ENCODE assay signal across 16 cellular contexts in the genomic region with DNA sequence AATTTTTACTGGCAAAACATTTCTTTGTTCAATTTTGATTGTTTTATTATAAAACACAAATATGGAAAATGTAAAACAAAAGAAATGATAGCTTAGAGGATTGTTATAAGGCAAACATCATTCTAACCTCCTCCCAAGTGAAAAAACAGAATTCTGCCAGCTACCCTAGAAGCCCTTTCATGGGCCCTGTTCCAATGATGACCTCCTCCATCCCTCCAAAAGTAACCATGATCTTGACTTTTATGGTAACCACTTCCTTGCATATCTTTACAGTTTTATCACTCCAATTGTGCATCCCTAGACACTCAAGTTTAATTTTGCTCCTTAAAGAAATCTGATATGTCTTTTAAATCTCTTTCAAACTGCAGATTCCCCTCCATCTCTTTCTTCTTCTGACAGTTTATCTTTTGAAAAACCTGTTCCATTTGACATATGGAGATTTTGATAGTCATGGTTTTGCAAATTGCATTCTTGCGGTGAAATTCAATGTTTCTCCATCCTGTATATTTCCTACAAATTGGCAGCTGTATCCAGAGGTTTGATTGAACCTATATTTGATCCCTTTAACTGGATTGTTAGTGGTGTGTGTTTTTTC. TPM values are rescaled to one million over a fixed set of nuclear protein-coding genes. Genes with fewer than 3 reads are reported as not detected.
DNase-seq lines count a peak whose midpoint lies in the region; ATAC-seq, FAIRE-seq and TF ChIP-seq lines count a peak whose summit lies in the region.
"Had no signal": no experiment of that assay in that cellular context is flagged by ENCODE, and none has a peak within 500 bp of the region (broad histone marks: within the 10 kb centered on the region; RNA-seq: fewer than 3 reads in every experiment).

No MANE protein-coding gene starts in this region.

- DNase-seq in A549 (ENCODE audit: low read depth in 1 of 2, low spot score in 1 of 2) (no peak), HCEC 1CT (peak; percentile 54), RWPE2 (ENCODE audit: low spot score) (no peak), fibroblast of mammary gland (ENCODE audit: low read depth) (peak; percentile 41), KBM-7 (no peak), Ammon's horn (ENCODE audit: low spot score) (no peak), mesothelial cell of epicardium (ENCODE audit: low spot score in 2 of 2, unreplicated experiment in 2 of 2) (no peak), head of caudate nucleus (no peak)
- DNase-seq: Karpas-422, NCI-H187 treated with DMSO at 0.1 percent for 48 hours, NCI-H345, NCI-H526 treated with DMSO at 0.1 percent for 48 hours had no signal

- FAIRE-seq in A549 (lab: Jason Lieb, UNC), result peak; percentile 51
- FAIRE-seq: A204.1, GM19239 had no signal

- H3K27ac Mint-ChIP-seq in mesothelial cell of epicardium, result no peak overlapping the region

- CTCF ChIA-PET in A549 (lab: Yijun Ruan, JAX), result interaction anchor here (0.6 to 2.7 kb wide), 4 partner anchors 11 to 17 kb away, joined by 3 to 16 read pairs (median 8); no protein-coding TSS in a partner anchor

- 90% methylated on average over 1 of the region's 1 CpG for WGBS in A549 (ENCODE audit: missing lambda C conversion rate)

- peak overlapping the region; percentile 45; the same call in 2 of the 3 replicates for H3K4me2 ChIP-seq in A549

- no peak for TF ChIP-seq CTCF in A549 (IDR thresholded peaks at IDR 0.05)
- no peak for TF ChIP-seq CTCF in RWPE2 (IDR thresholded peaks at IDR 0.05; ENCODE audit: poor library complexity, severe bottlenecking)
- no peak for TF ChIP-seq CTCF in fibroblast of mammary gland (conservative IDR thresholded peaks at IDR 0.05; ENCODE audit: control insufficient read depth, insufficient read depth, low read depth, low read length)
- no peak for TF ChIP-seq CTCF in mesothelial cell of epicardium (IDR thresholded peaks at IDR 0.05; ENCODE audit: unreplicated experiment)

- H3K4me3 Mint-ChIP-seq in mesothelial cell of epicardium, result no peak overlapping the region

- intact Hi-C loops in head of caudate nucleus (cut with DNase I), result no loop called here

- peaks cover 23% of the 10 kb centered on the region for H3K9me3 Mint-ChIP-seq in mesothelial cell of epicardium

- in situ Hi-C loops in KBM-7 (cut with MboI; ENCODE audit: low pct_unique_long_range_greater_than_20kb, low sequenced_read_pairs), result no loop called here

- no peaks in the 10 kb centered on the region for H3K36me3 ChIP-seq in RWPE2 (ENCODE audit: low read depth)
- H3K36me3 ChIP-seq: SJSA1 had no signal

- ATAC-seq in A549, result no peak
- ATAC-seq in RWPE2 (ENCODE audit: low read depth), result no peak

- TF ChIP-seq EP300 in A549 (IDR thresholded peaks at IDR 0.05), result no peak

- H3K27me3 ChIP-seq in RWPE2 (ENCODE audit: insufficient read depth, poor library complexity, severe bottlenecking), result no peaks in the 10 kb centered on the region
- H3K27me3 ChIP-seq: SJSA1 had no signal

- TF ChIP-seq POLR2A in A549 (IDR thresholded peaks at IDR 0.05; ENCODE audit: low read length), result no peak

- no peak for TF ChIP-seq RAD21 in A549 (conservative IDR thresholded peaks at IDR 0.05 in 1 of 2, IDR thresholded peaks at IDR 0.05 in 1 of 2)

- no peak overlapping the region for H3K4me3 ChIP-seq in A549
- H3K4me3 ChIP-seq in RWPE2 (ENCODE audit: severe bottlenecking), result no peak overlapping the region
- H3K4me3 ChIP-seq in fibroblast of mammary gland (ENCODE audit: control insufficient read depth, low read depth, low read length), result no peak overlapping the region
- H3K4me3 ChIP-seq: SJSA1 had no signal

- no peaks in the 10 kb centered on the region for H3K4me1 Mint-ChIP-seq in mesothelial cell of epicardium

- peaks cover 9% of the 10 kb centered on the region; the same call in 2 of the 3 replicates for H3K9me3 ChIP-seq in A549
- no peaks in the 10 kb centered on the region for H3K9me3 ChIP-seq in RWPE2 (ENCODE audit: severe bottlenecking)
- H3K9me3 ChIP-seq: SJSA1 had no signal

- peaks cover 3% of the 10 kb centered on the region for H3K36me3 Mint-ChIP-seq in mesothelial cell of epicardium

- H3K27me3 Mint-ChIP-seq in mesothelial cell of epicardium (ENCODE audit: low read depth), result peaks cover 6% of the 10 kb centered on the region

- H3K27ac ChIP-seq in A549 (peak overlapping the region in 1 of 2 experiments; percentile 1; a peak in 1 of 6 replicates), RWPE2 (ENCODE audit: poor library complexity, severe bottlenecking) (peak overlapping the region; percentile 52)
- H3K27ac ChIP-seq: C4-2B, SJSA1 had no signal

- POLR2A ChIA-PET in A549 (lab: Yijun Ruan, JAX), result no interaction called here

- H3K4me1 ChIP-seq in A549, result peaks cover 16% of the 10 kb centered on the region
- peaks cover 11% of the 10 kb centered on the region for H3K4me1 ChIP-seq in RWPE2 (ENCODE audit: insufficient read depth, poor library complexity, severe bottlenecking)

TF ChIP-seq in A549, 52 proteins besides CTCF, POLR2A, EP300 and RAD21 (continues in another document):
- TF ChIP-seq, protein P1, sequence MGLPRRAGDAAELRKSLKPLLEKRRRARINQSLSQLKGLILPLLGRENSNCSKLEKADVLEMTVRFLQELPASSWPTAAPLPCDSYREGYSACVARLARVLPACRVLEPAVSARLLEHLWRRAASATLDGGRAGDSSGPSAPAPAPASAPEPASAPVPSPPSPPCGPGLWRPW (IDR thresholded peaks at IDR 0.05), result no peak
- TF ChIP-seq HOXB13 (CRISPR knock-in tag; IDR thresholded peaks at IDR 0.05; ENCODE audit: low read depth) (no peak), TFCP2L1 (CRISPR knock-in tag; IDR thresholded peaks at IDR 0.05) (no peak), HOXA7 (CRISPR knock-in tag; IDR thresholded peaks at IDR 0.05) (no peak), ZC3H11A (IDR thresholded peaks at IDR 0.05) (no peak), SMC3 (IDR thresholded peaks at IDR 0.05) (no peak), NR3C1 (IDR thresholded peaks at IDR 0.05) (no peak), EHF (CRISPR knock-in tag; IDR thresholded peaks at IDR 0.05) (no peak), MAZ (IDR thresholded peaks at IDR 0.05; ENCODE audit: borderline replicate concordance, low read depth, low read length) (no peak), ESRRA (IDR thresholded peaks at IDR 0.05; ENCODE audit: borderline replicate concordance, low read length) (no peak), EHMT2 (IDR thresholded peaks at IDR 0.05; ENCODE audit: low read depth) (no peak), CBX2 (IDR thresholded peaks at IDR 0.05; ENCODE audit: borderline replicate concordance, low read depth) (no peak)
- TF ChIP-seq, protein P2, sequence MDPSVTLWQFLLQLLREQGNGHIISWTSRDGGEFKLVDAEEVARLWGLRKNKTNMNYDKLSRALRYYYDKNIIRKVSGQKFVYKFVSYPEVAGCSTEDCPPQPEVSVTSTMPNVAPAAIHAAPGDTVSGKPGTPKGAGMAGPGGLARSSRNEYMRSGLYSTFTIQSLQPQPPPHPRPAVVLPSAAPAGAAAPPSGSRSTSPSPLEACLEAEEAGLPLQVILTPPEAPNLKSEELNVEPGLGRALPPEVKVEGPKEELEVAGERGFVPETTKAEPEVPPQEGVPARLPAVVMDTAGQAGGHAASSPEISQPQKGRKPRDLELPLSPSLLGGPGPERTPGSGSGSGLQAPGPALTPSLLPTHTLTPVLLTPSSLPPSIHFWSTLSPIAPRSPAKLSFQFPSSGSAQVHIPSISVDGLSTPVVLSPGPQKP (IDR thresholded peaks at IDR 0.05; ENCODE audit: low read depth, low read length), result no peak
- TF ChIP-seq, protein P3, sequence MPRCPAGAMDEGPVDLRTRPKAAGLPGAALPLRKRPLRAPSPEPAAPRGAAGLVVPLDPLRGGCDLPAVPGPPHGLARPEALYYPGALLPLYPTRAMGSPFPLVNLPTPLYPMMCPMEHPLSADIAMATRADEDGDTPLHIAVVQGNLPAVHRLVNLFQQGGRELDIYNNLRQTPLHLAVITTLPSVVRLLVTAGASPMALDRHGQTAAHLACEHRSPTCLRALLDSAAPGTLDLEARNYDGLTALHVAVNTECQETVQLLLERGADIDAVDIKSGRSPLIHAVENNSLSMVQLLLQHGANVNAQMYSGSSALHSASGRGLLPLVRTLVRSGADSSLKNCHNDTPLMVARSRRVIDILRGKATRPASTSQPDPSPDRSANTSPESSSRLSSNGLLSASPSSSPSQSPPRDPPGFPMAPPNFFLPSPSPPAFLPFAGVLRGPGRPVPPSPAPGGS (IDR thresholded peaks at IDR 0.05), result no peak
- TF ChIP-seq, protein P4, sequence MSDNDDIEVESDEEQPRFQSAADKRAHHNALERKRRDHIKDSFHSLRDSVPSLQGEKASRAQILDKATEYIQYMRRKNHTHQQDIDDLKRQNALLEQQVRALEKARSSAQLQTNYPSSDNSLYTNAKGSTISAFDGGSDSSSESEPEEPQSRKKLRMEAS (IDR thresholded peaks at IDR 0.05), result no peak
- TF ChIP-seq, protein P5, sequence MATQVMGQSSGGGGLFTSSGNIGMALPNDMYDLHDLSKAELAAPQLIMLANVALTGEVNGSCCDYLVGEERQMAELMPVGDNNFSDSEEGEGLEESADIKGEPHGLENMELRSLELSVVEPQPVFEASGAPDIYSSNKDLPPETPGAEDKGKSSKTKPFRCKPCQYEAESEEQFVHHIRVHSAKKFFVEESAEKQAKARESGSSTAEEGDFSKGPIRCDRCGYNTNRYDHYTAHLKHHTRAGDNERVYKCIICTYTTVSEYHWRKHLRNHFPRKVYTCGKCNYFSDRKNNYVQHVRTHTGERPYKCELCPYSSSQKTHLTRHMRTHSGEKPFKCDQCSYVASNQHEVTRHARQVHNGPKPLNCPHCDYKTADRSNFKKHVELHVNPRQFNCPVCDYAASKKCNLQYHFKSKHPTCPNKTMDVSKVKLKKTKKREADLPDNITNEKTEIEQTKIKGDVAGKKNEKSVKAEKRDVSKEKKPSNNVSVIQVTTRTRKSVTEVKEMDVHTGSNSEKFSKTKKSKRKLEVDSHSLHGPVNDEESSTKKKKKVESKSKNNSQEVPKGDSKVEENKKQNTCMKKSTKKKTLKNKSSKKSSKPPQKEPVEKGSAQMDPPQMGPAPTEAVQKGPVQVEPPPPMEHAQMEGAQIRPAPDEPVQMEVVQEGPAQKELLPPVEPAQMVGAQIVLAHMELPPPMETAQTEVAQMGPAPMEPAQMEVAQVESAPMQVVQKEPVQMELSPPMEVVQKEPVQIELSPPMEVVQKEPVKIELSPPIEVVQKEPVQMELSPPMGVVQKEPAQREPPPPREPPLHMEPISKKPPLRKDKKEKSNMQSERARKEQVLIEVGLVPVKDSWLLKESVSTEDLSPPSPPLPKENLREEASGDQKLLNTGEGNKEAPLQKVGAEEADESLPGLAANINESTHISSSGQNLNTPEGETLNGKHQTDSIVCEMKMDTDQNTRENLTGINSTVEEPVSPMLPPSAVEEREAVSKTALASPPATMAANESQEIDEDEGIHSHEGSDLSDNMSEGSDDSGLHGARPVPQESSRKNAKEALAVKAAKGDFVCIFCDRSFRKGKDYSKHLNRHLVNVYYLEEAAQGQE (IDR thresholded peaks at IDR 0.05), result no peak

RNA-seq across cellular contexts. Expression of a gene that starts 27.0 kb away (rescaled TPM):
- polyA plus RNA-seq in A549 (2011; rRNA removed), result 0.26 and 0.57 TPM in 2 replicates
- 0.12 and 0.14 TPM in 2 replicates for polyA plus RNA-seq in A549 (2012; cell fraction: cytosol; rRNA removed)
- polyA plus RNA-seq in A549 (2012; cell fraction: nucleus; rRNA removed), result 0.02 and 0.06 TPM in 2 replicates
- polyA plus RNA-seq in A549 (2017; fragmentation: RNase III; extraction: RNeasy Plus Mini Kit Qiagen cat#74134 plus additional on column Dnase treatment), result 1.4 to 1.8 TPM (median 1.4 TPM) in 3 replicates
- polyA minus RNA-seq in A549 (2011; rRNA and poly(A)+ RNA removed), result 0.17 and 0.29 TPM in 2 replicates
- 0.31 to 0.75 TPM (median 0.61 TPM) in 3 replicates for total RNA-seq in mesothelial cell of epicardium
- total RNA-seq: SJSA1 had no signal

Comparison
In these comparisons a context has a peak if more than half of its experiments do, and no peak if none do; other contexts are left out.
1. DNase-seq: peak in HCEC 1CT (single experiment) and fibroblast of mammary gland (single experiment); none in A549 (0 of 2), RWPE2 (single experiment), KBM-7 (single experiment), Ammon's horn (single experiment), mesothelial cell of epicardium (0 of 2) and head of caudate nucleus (0 of 42).